Comparison of ENCODE assay signal across 8 cellular contexts in genomic region chr12:125186471-125187147, GRCh38. TPM values are rescaled to one million over a fixed set of nuclear protein-coding genes. Genes with fewer than 3 reads are reported as not detected.
DNase-seq lines count a peak whose midpoint lies in the region; ATAC-seq and TF ChIP-seq lines count a peak whose summit lies in the region.

No MANE protein-coding gene starts in this region.

- no peaks in the 10 kb centered on the region for H3K9me2 ChIP-seq in OCI-LY1 (ENCODE audit: low read depth, low read length)

- no peak for TF ChIP-seq EP300 in transverse colon (IDR thresholded peaks at IDR 0.05; ENCODE audit: low read depth)

- in situ Hi-C loops in transverse colon (cut with MboI; ENCODE audit: low pct_ligation_motif_present in 1 of 4, low pct_unique_long_range_greater_than_20kb in 1 of 4, low sequenced_read_pairs in 3 of 4): no loop called here

- no peak for DNase-seq in activated T-cell treated with anti-CD3 and anti-CD28 coated beads, Interleukin-2, amount 50 U/mL, for 72 hours
- no peak for DNase-seq in activated T-cell treated with anti-CD3 and anti-CD28 coated beads, Interleukin-2, amount 50 U/mL, for 1 hour
- DNase-seq in iPS DF 6.9 (ENCODE audit: low read depth, low spot score) (no peak), transverse colon (no peak), islet precursor cell (no peak), kidney tubule cell (ENCODE audit: low spot score) (no peak), NCI-H345 treated with DMSO at 0.1 percent for 48 hours (lab: John Stamatoyannopoulos, UW; ENCODE audit: unreplicated experiment) (no peak)

- no peak overlapping the region for H3K27ac Mint-ChIP-seq in activated T-cell treated with anti-CD3 and anti-CD28 coated beads, Interleukin-2, amount 50 U/mL, for 72 hours

- intact Hi-C loops in transverse colon (cut with DNase I; ENCODE audit: low total_unique reads): loop anchor here (10.0 kb wide), 1 partner anchor 1688 kb away; no protein-coding TSS in a partner anchor

- no peaks in the 10 kb centered on the region for H4K20me1 ChIP-seq in OCI-LY1 (ENCODE audit: insufficient read depth, low read length)

- H3K36me3 Mint-ChIP-seq in activated T-cell treated with anti-CD3 and anti-CD28 coated beads, Interleukin-2, amount 50 U/mL, for 72 hours (ENCODE audit: insufficient read depth in 2 of 2): no peaks in the 10 kb centered on the region

- no peaks in the 10 kb centered on the region for H3K79me2 ChIP-seq in OCI-LY1 (ENCODE audit: insufficient read depth, low read length)

- H3K4me1 Mint-ChIP-seq in activated T-cell treated with anti-CD3 and anti-CD28 coated beads, Interleukin-2, amount 50 U/mL, for 72 hours (ENCODE audit: low read depth): peaks cover 12% of the 10 kb centered on the region

- no peak for TF ChIP-seq POLR2A in transverse colon (IDR thresholded peaks at IDR 0.05)

- no CpG with 5 or more reads among the region's 90 CpGs for WGBS in iPS DF 6.9 (ENCODE audit: insufficient coverage, insufficient read length)
- 0 to 1% methylated on average over 2 to 60 of the region's 90 CpGs for WGBS in transverse colon (ENCODE audit: low coverage in 1 of 2), 2 donors

- H3K36me3 ChIP-seq in OCI-LY1 (ENCODE audit: insufficient read depth, low read length) (no peaks in the 10 kb centered on the region), iPS DF 6.9 (ENCODE audit: control insufficient read depth, insufficient read depth, low read length) (no peaks in the 10 kb centered on the region), transverse colon (no peaks in the 10 kb centered on the region)

- no peak overlapping the region for H3K27ac ChIP-seq in OCI-LY1 (ENCODE audit: low read depth, low read length, poor library complexity, severe bottlenecking)
- H3K27ac ChIP-seq in iPS DF 6.9 (ENCODE audit: low read length): no peak overlapping the region
- no peak overlapping the region for H3K27ac ChIP-seq in transverse colon

- H3K4me2 ChIP-seq in OCI-LY1 (ENCODE audit: low read length): peak overlapping the region; percentile 53

- peak; percentile 21 to 33 for ATAC-seq in activated T-cell treated with anti-CD3 and anti-CD28 coated beads, Interleukin-2, amount 50 U/mL, for 72 hours (replicated peaks in 1 of 2)

- H3K4me3 Mint-ChIP-seq in activated T-cell treated with anti-CD3 and anti-CD28 coated beads, Interleukin-2, amount 50 U/mL, for 72 hours: peak overlapping the region; percentile 55 to 58

- H3K27me3 ChIP-seq in OCI-LY1 (ENCODE audit: insufficient read depth, low read length): peaks cover 25% of the 10 kb centered on the region
- H3K27me3 ChIP-seq in iPS DF 6.9 (ENCODE audit: control insufficient read depth, insufficient read depth, low read length): no peaks in the 10 kb centered on the region
- H3K27me3 ChIP-seq in transverse colon: peaks cover 78% of the 10 kb centered on the region

- TF ChIP-seq CTCF in OCI-LY1 (IDR thresholded peaks at IDR 0.05; ENCODE audit: low read length): no peak
- no peak for TF ChIP-seq CTCF in transverse colon (IDR thresholded peaks at IDR 0.05)

- peak overlapping the region; percentile 41 for H3K4me3 ChIP-seq in OCI-LY1 (ENCODE audit: low read depth, low read length, poor library complexity, severe bottlenecking)
- peak overlapping the region; percentile 36; the same call in 1 of the 2 replicates for H3K4me3 ChIP-seq in iPS DF 6.9 (ENCODE audit: low read length)
- peak overlapping the region in 3 of 4 donors; percentile 15 to 43 (median 27) for H3K4me3 ChIP-seq in transverse colon

- no peak overlapping the region for H3K9ac ChIP-seq in OCI-LY1 (ENCODE audit: low read length)

- no peak overlapping the region for H2AFZ ChIP-seq in OCI-LY1 (ENCODE audit: low read length)

- H3K9me3 ChIP-seq in OCI-LY1 (ENCODE audit: low read length): no peaks in the 10 kb centered on the region
- no peaks in the 10 kb centered on the region for H3K9me3 ChIP-seq in iPS DF 6.9 (ENCODE audit: control insufficient read depth, insufficient read depth, low read length)
- H3K9me3 ChIP-seq in transverse colon: no peaks in the 10 kb centered on the region

- no peaks in the 10 kb centered on the region for H3F3A ChIP-seq in OCI-LY1 (ENCODE audit: insufficient read depth, low read length)

- peaks cover 78% of the 10 kb centered on the region for H3K27me3 Mint-ChIP-seq in activated T-cell treated with anti-CD3 and anti-CD28 coated beads, Interleukin-2, amount 50 U/mL, for 72 hours (ENCODE audit: low read depth)

- peaks cover 3% of the 10 kb centered on the region for H3K4me1 ChIP-seq in OCI-LY1 (ENCODE audit: insufficient read depth, low read length, severe bottlenecking)
- H3K4me1 ChIP-seq in iPS DF 6.9 (ENCODE audit: control insufficient read depth, insufficient read depth, low read length): peaks cover 18% of the 10 kb centered on the region
- H3K4me1 ChIP-seq in transverse colon: peaks cover 10 to 28% (median 18%) of the 10 kb centered on the region in 4 donors

- no peaks in the 10 kb centered on the region for H3K9me3 Mint-ChIP-seq in activated T-cell treated with anti-CD3 and anti-CD28 coated beads, Interleukin-2, amount 50 U/mL, for 72 hours

RNA-seq across cellular contexts. Expression of gene TMEM132B, which starts 0.4 kb away (rescaled TPM):
- not detected for total RNA-seq in activated T-cell treated with anti-CD3 and anti-CD28 coated beads, Interleukin-2, amount 50 U/mL, for 72 hours
- total RNA-seq in transverse colon: under 1 TPM in 3 of 4 donors, not detected in 1; 0.48 to 0.80 (median 0.55) TPM
